Comparison of ENCODE assay signal across 8 cellular contexts in genomic region chr12:121805800-121806555, GRCh38. TPM values are rescaled to one million over a fixed set of nuclear protein-coding genes. Genes with fewer than 3 reads are reported as not detected.
DNase-seq lines count a peak whose midpoint lies in the region; ATAC-seq lines count a peak whose summit lies in the region.

No MANE protein-coding gene starts in this region.

- H3K4me3 ChIP-seq in iPS-18a (ENCODE audit: low read length) = peak overlapping the region; percentile 81

- H3K4me1 ChIP-seq in iPS-18a (ENCODE audit: control insufficient read depth, low read depth, low read length) = peaks cover 15% of the 10 kb centered on the region

- H3K27me3 ChIP-seq in iPS-18a (ENCODE audit: control insufficient read depth, insufficient read depth, low read length) = no peaks in the 10 kb centered on the region

- H3K9ac ChIP-seq in iPS-18a (ENCODE audit: low read length) = no peak overlapping the region

- H3K9me3 Mint-ChIP-seq in activated naive CD4-positive, alpha-beta T cell treated with anti-CD3 and anti-CD28 coated beads for 36 hours = no peaks in the 10 kb centered on the region
- H3K9me3 Mint-ChIP-seq in activated CD8-positive, alpha-beta T cell treated with anti-CD3 and anti-CD28 coated beads, Interleukin-2, amount 10 ng/mL, durations not matched to agents 7 days and 5 days (ENCODE audit: insufficient read depth) = no peaks in the 10 kb centered on the region

- peak; percentile 9 for ATAC-seq in activated CD8-positive, alpha-beta T cell treated with anti-CD3 and anti-CD28 coated beads, Interleukin-2, amount 10 ng/mL, durations not matched to agents 7 days and 5 days
- ATAC-seq in stimulated activated naive CD8-positive, alpha-beta T cell treated with anti-CD3 and anti-CD28 coated beads, Interleukin-15, Interleukin-2, amounts not matched to agents 100 U/mL and 50 U/mL, for 24 hours = no peak
- ATAC-seq in HG03039 (IDR thresholded peaks at IDR 0.05; ENCODE audit: unreplicated experiment) (no peak), HG02623 (IDR thresholded peaks at IDR 0.05; ENCODE audit: unreplicated experiment) (no peak)

- no peaks in the 10 kb centered on the region for H3K9me3 ChIP-seq in iPS-18a (ENCODE audit: control insufficient read depth, low read depth, low read length)

- POLR2A ChIA-PET in activated CD8-positive, alpha-beta T cell treated with anti-CD3 and anti-CD28 coated beads, Interleukin-2, amount 10 ng/mL, durations not matched to agents 7 days and 5 days (lab: Charles Lee) = interaction anchor here (0.7 to 17.0 kb wide), 2 partner anchors 11 to 16 kb away, joined by 3 to 543 read pairs; partner anchors contain the start of genes RHOF and SETD1B

- H3K4me3 Mint-ChIP-seq in activated naive CD4-positive, alpha-beta T cell treated with anti-CD3 and anti-CD28 coated beads for 36 hours = peak overlapping the region; percentile 80
- peak overlapping the region; percentile 96 for H3K4me3 Mint-ChIP-seq in activated CD8-positive, alpha-beta T cell treated with anti-CD3 and anti-CD28 coated beads, Interleukin-2, amount 10 ng/mL, durations not matched to agents 7 days and 5 days

- CTCF ChIA-PET in activated naive CD4-positive, alpha-beta T cell treated with anti-CD3 and anti-CD28 coated beads for 36 hours (lab: Charles Lee) = interaction anchor here (0.6 to 12.5 kb wide), 5 partner anchors 10 to 317 kb away, joined by 3 to 494 read pairs (median 3); partner anchors contain the start of genes PSMD9 and RHOF
- CTCF ChIA-PET in activated CD8-positive, alpha-beta T cell treated with anti-CD3 and anti-CD28 coated beads, Interleukin-2, amount 10 ng/mL, durations not matched to agents 7 days and 5 days (lab: Charles Lee) = interaction anchor here (1.4 to 16.5 kb wide), 2 partner anchors 15 to 31 kb away, joined by 4 to 956 read pairs; partner anchors contain the start of genes RHOF and SETD1B

- intact Hi-C loops in activated naive CD4-positive, alpha-beta T cell treated with anti-CD3 and anti-CD28 coated beads for 36 hours (cut with micrococcal nuclease) = no loop called here

- peaks cover 38% of the 10 kb centered on the region for H3K4me1 Mint-ChIP-seq in activated naive CD4-positive, alpha-beta T cell treated with anti-CD3 and anti-CD28 coated beads for 36 hours (ENCODE audit: low read depth)
- peaks cover 36% of the 10 kb centered on the region for H3K4me1 Mint-ChIP-seq in activated CD8-positive, alpha-beta T cell treated with anti-CD3 and anti-CD28 coated beads, Interleukin-2, amount 10 ng/mL, durations not matched to agents 7 days and 5 days (ENCODE audit: low read depth)

- H3K27me3 Mint-ChIP-seq in activated naive CD4-positive, alpha-beta T cell treated with anti-CD3 and anti-CD28 coated beads for 36 hours (ENCODE audit: low read depth) = no peaks in the 10 kb centered on the region
- H3K27me3 Mint-ChIP-seq in activated CD8-positive, alpha-beta T cell treated with anti-CD3 and anti-CD28 coated beads, Interleukin-2, amount 10 ng/mL, durations not matched to agents 7 days and 5 days (ENCODE audit: low read depth) = no peaks in the 10 kb centered on the region

- peaks cover 35% of the 10 kb centered on the region for H3K36me3 Mint-ChIP-seq in activated naive CD4-positive, alpha-beta T cell treated with anti-CD3 and anti-CD28 coated beads for 36 hours (ENCODE audit: low read depth)
- peaks cover 56% of the 10 kb centered on the region for H3K36me3 Mint-ChIP-seq in activated CD8-positive, alpha-beta T cell treated with anti-CD3 and anti-CD28 coated beads, Interleukin-2, amount 10 ng/mL, durations not matched to agents 7 days and 5 days (ENCODE audit: low read depth)

- no peak for DNase-seq in activated naive CD4-positive, alpha-beta T cell treated with anti-CD3 and anti-CD28 coated beads for 36 hours
- no peak for DNase-seq in activated naive CD4-positive, alpha-beta T cell (lab: John Stamatoyannopoulos, UW)
- peak; percentile 43 for DNase-seq in activated CD8-positive, alpha-beta T cell treated with anti-CD3 and anti-CD28 coated beads, Interleukin-2, amount 10 ng/mL, durations not matched to agents 7 days and 5 days
- DNase-seq in stimulated activated naive CD8-positive, alpha-beta T cell treated with anti-CD3 and anti-CD28 coated beads, Interleukin-15, Interleukin-2, amounts not matched to agents 100 U/mL and 50 U/mL, for 24 hours = peak; percentile 34
- no peak for DNase-seq in activated CD4-positive, alpha-beta T cell treated with anti-CD3 and anti-CD28 coated beads, Interleukin-2, amount 50 U/mL, for 1 hour

- peak overlapping the region; percentile 87 for H3K27ac Mint-ChIP-seq in activated naive CD4-positive, alpha-beta T cell treated with anti-CD3 and anti-CD28 coated beads for 36 hours
- H3K27ac Mint-ChIP-seq in activated CD8-positive, alpha-beta T cell treated with anti-CD3 and anti-CD28 coated beads, Interleukin-2, amount 10 ng/mL, durations not matched to agents 7 days and 5 days = peak overlapping the region; percentile 84

- H3K36me3 ChIP-seq in iPS-18a (ENCODE audit: control insufficient read depth, low read depth, low read length) = peaks cover 19% of the 10 kb centered on the region

- no peak overlapping the region for H3K27ac ChIP-seq in iPS-18a (ENCODE audit: low read length)

RNA-seq across cellular contexts. Expression of gene SETD1B, which starts 2.2 kb away (rescaled TPM):
- 1 to 10 TPM; 8.2 to 8.3 TPM for total RNA-seq in activated naive CD4-positive, alpha-beta T cell treated with anti-CD3 and anti-CD28 coated beads for 36 hours
- total RNA-seq in activated CD8-positive, alpha-beta T cell treated with anti-CD3 and anti-CD28 coated beads, Interleukin-2, amount 10 ng/mL, durations not matched to agents 7 days and 5 days = 10 to 100 TPM; 30.0 to 30.9 TPM

RNA-seq across cellular contexts. Expression of gene RHOF, which starts 12.5 kb away (rescaled TPM):
- total RNA-seq in activated naive CD4-positive, alpha-beta T cell treated with anti-CD3 and anti-CD28 coated beads for 36 hours = 10 to 100 TPM; 64.4 to 67.5 TPM
- 100 to 1,000 TPM; 145 to 154 TPM for total RNA-seq in activated CD8-positive, alpha-beta T cell treated with anti-CD3 and anti-CD28 coated beads, Interleukin-2, amount 10 ng/mL, durations not matched to agents 7 days and 5 days

RNA-seq across cellular contexts. Expression of gene HPD, which starts 52.7 kb away (rescaled TPM):
- not detected for total RNA-seq in activated naive CD4-positive, alpha-beta T cell treated with anti-CD3 and anti-CD28 coated beads for 36 hours
- total RNA-seq in activated CD8-positive, alpha-beta T cell treated with anti-CD3 and anti-CD28 coated beads, Interleukin-2, amount 10 ng/mL, durations not matched to agents 7 days and 5 days = not detected

Comparison
In these comparisons a context has a peak if more than half of its experiments do, and no peak if none do; other contexts are left out.
1. DNase-seq: peak in activated CD8-positive, alpha-beta T cell treated with anti-CD3 and anti-CD28 coated beads, Interleukin-2, amount 10 ng/mL, durations not matched to agents 7 days and 5 days (single experiment) and stimulated activated naive CD8-positive, alpha-beta T cell treated with anti-CD3 and anti-CD28 coated beads, Interleukin-15, Interleukin-2, amounts not matched to agents 100 U/mL and 50 U/mL, for 24 hours (single experiment); none in activated naive CD4-positive, alpha-beta T cell treated with anti-CD3 and anti-CD28 coated beads for 36 hours (single experiment), activated naive CD4-positive, alpha-beta T cell (0 of 4) and activated CD4-positive, alpha-beta T cell treated with anti-CD3 and anti-CD28 coated beads, Interleukin-2, amount 50 U/mL, for 1 hour (single experiment).